Comparison of ENCODE assay signal across 1 cellular context in the genomic region with DNA sequence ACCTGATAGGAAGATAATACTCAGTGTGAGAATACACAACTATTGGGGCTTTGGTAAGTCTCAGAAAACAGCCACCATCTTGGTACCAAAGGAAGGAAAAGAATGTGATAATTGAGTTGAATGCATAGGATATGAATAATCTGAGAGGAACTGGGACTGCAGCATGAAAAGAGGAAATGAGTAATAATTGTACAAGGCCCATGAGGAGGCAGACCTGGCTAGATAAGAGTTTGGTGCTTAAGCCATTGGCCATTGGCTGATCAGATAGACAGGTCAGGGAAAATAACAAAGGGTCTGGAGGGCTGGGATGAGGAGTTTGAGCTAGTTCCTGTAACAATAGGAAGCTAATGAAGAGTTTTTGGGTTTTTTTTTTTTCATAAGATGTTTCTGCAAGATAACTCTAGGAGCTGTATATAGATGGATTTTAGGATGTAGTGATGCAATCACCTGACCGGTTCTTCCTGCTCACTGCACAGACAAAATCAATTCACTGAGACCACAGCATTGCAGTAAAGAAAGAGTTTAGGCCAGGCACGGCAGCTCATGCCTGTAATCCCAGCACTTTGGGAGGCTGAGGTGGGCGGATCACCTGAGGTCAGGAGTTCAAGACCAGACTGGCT.
A peak's percentile ranks its signal among the peaks of the same experiment; 100 is the strongest.
TF ChIP-seq lines count a peak whose summit lies in the region.

No MANE protein-coding gene starts in this region.

TF ChIP-seq in GM12878, 131 proteins besides CTCF, POLR2A, EP300 and RAD21 (continues in another document):
- TF ChIP-seq, protein P1, sequence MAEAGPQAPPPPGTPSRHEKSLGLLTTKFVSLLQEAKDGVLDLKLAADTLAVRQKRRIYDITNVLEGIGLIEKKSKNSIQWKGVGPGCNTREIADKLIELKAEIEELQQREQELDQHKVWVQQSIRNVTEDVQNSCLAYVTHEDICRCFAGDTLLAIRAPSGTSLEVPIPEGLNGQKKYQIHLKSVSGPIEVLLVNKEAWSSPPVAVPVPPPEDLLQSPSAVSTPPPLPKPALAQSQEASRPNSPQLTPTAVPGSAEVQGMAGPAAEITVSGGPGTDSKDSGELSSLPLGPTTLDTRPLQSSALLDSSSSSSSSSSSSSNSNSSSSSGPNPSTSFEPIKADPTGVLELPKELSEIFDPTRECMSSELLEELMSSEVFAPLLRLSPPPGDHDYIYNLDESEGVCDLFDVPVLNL (IDR thresholded peaks at IDR 0.05; ENCODE audit: low read depth, low read length): no peak
- no peak for TF ChIP-seq KDM1A (IDR thresholded peaks at IDR 0.05; ENCODE audit: borderline replicate concordance)
- no peak for TF ChIP-seq CREB1 (IDR thresholded peaks at IDR 0.05; ENCODE audit: low read depth)
- TF ChIP-seq MXI1 (IDR thresholded peaks at IDR 0.05; ENCODE audit: low read depth, low read length): no peak
- no peak for TF ChIP-seq MYB (IDR thresholded peaks at IDR 0.05; ENCODE audit: borderline replicate concordance, low read depth, low read length)
- TF ChIP-seq NR2C1 (IDR thresholded peaks at IDR 0.05): no peak
- TF ChIP-seq, protein P2, sequence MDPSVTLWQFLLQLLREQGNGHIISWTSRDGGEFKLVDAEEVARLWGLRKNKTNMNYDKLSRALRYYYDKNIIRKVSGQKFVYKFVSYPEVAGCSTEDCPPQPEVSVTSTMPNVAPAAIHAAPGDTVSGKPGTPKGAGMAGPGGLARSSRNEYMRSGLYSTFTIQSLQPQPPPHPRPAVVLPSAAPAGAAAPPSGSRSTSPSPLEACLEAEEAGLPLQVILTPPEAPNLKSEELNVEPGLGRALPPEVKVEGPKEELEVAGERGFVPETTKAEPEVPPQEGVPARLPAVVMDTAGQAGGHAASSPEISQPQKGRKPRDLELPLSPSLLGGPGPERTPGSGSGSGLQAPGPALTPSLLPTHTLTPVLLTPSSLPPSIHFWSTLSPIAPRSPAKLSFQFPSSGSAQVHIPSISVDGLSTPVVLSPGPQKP (IDR thresholded peaks at IDR 0.05; ENCODE audit: low read depth, low read length): no peak
- TF ChIP-seq, protein P3, sequence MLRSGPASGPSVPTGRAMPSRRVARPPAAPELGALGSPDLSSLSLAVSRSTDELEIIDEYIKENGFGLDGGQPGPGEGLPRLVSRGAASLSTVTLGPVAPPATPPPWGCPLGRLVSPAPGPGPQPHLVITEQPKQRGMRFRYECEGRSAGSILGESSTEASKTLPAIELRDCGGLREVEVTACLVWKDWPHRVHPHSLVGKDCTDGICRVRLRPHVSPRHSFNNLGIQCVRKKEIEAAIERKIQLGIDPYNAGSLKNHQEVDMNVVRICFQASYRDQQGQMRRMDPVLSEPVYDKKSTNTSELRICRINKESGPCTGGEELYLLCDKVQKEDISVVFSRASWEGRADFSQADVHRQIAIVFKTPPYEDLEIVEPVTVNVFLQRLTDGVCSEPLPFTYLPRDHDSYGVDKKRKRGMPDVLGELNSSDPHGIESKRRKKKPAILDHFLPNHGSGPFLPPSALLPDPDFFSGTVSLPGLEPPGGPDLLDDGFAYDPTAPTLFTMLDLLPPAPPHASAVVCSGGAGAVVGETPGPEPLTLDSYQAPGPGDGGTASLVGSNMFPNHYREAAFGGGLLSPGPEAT (IDR thresholded peaks at IDR 0.05; ENCODE audit: low read depth): no peak
- peak in 1 of 2 experiments; percentile 88; a peak in 2 of 4 replicates for TF ChIP-seq ETV6 (conservative IDR thresholded peaks at IDR 0.05 in 1 of 2, IDR thresholded peaks at IDR 0.05 in 1 of 2; ENCODE audit: borderline replicate concordance in 1 of 2, low read depth in 1 of 2)
- TF ChIP-seq SPI1 (IDR thresholded peaks at IDR 0.05; ENCODE audit: borderline replicate concordance, insufficient read depth, low read depth, low read length): peak; percentile 95
- peak; percentile 48; the same call in 1 of the 2 replicates for TF ChIP-seq IRF4 (IDR thresholded peaks at IDR 0.05; ENCODE audit: low read depth, low read length)
- TF ChIP-seq NFIC (IDR thresholded peaks at IDR 0.05; ENCODE audit: low read depth, low read length): 0 out of 2 replicates have a peak, but pooled peaks have one; percentile 30
- TF ChIP-seq ASH2L (IDR thresholded peaks at IDR 0.05; ENCODE audit: borderline replicate concordance, low read depth): no peak
- TF ChIP-seq FOS (IDR thresholded peaks at IDR 0.05; ENCODE audit: borderline replicate concordance, extremely low read depth, insufficient read length): no peak
- no peak for TF ChIP-seq CHD4 (IDR thresholded peaks at IDR 0.05)
- no peak for TF ChIP-seq PAX8 (IDR thresholded peaks at IDR 0.05)
- no peak for TF ChIP-seq SMAD1 (IDR thresholded peaks at IDR 0.05; ENCODE audit: low read depth, partially characterized antibody)
- TF ChIP-seq, protein P4, sequence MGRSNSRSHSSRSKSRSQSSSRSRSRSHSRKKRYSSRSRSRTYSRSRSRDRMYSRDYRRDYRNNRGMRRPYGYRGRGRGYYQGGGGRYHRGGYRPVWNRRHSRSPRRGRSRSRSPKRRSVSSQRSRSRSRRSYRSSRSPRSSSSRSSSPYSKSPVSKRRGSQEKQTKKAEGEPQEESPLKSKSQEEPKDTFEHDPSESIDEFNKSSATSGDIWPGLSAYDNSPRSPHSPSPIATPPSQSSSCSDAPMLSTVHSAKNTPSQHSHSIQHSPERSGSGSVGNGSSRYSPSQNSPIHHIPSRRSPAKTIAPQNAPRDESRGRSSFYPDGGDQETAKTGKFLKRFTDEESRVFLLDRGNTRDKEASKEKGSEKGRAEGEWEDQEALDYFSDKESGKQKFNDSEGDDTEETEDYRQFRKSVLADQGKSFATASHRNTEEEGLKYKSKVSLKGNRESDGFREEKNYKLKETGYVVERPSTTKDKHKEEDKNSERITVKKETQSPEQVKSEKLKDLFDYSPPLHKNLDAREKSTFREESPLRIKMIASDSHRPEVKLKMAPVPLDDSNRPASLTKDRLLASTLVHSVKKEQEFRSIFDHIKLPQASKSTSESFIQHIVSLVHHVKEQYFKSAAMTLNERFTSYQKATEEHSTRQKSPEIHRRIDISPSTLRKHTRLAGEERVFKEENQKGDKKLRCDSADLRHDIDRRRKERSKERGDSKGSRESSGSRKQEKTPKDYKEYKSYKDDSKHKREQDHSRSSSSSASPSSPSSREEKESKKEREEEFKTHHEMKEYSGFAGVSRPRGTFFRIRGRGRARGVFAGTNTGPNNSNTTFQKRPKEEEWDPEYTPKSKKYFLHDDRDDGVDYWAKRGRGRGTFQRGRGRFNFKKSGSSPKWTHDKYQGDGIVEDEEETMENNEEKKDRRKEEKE (IDR thresholded peaks at IDR 0.05): no peak
- TF ChIP-seq CBX5 (IDR thresholded peaks at IDR 0.05; ENCODE audit: low read depth): no peak
- TF ChIP-seq TCF3 (IDR thresholded peaks at IDR 0.05; ENCODE audit: borderline replicate concordance, insufficient read depth, low read depth, low read length): no peak
- no peak for TF ChIP-seq CBFB (IDR thresholded peaks at IDR 0.05; ENCODE audit: low read depth)
- peak; percentile 73 for TF ChIP-seq JUNB (IDR thresholded peaks at IDR 0.05)
- no peak for TF ChIP-seq MTA2 (IDR thresholded peaks at IDR 0.05; ENCODE audit: low read depth)
- 0 out of 4 replicates have a peak, but pooled peaks of 1 of the 2 experiments have one; percentile 20 for TF ChIP-seq IKZF2 (IDR thresholded peaks at IDR 0.05)
- TF ChIP-seq, protein P5, sequence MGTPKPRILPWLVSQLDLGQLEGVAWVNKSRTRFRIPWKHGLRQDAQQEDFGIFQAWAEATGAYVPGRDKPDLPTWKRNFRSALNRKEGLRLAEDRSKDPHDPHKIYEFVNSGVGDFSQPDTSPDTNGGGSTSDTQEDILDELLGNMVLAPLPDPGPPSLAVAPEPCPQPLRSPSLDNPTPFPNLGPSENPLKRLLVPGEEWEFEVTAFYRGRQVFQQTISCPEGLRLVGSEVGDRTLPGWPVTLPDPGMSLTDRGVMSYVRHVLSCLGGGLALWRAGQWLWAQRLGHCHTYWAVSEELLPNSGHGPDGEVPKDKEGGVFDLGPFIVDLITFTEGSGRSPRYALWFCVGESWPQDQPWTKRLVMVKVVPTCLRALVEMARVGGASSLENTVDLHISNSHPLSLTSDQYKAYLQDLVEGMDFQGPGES (IDR thresholded peaks at IDR 0.05): no peak
- TF ChIP-seq, protein P6, sequence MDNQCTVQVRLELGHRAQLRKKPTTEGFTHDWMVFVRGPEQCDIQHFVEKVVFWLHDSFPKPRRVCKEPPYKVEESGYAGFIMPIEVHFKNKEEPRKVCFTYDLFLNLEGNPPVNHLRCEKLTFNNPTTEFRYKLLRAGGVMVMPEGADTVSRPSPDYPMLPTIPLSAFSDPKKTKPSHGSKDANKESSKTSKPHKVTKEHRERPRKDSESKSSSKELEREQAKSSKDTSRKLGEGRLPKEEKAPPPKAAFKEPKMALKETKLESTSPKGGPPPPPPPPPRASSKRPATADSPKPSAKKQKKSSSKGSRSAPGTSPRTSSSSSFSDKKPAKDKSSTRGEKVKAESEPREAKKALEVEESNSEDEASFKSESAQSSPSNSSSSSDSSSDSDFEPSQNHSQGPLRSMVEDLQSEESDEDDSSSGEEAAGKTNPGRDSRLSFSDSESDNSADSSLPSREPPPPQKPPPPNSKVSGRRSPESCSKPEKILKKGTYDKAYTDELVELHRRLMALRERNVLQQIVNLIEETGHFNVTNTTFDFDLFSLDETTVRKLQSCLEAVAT (IDR thresholded peaks at IDR 0.05): no peak
- no peak for TF ChIP-seq RAD51 (IDR thresholded peaks at IDR 0.05)
- no peak for TF ChIP-seq NRF1 (conservative IDR thresholded peaks at IDR 0.05; ENCODE audit: low read depth, low read length)
- TF ChIP-seq, protein P7, sequence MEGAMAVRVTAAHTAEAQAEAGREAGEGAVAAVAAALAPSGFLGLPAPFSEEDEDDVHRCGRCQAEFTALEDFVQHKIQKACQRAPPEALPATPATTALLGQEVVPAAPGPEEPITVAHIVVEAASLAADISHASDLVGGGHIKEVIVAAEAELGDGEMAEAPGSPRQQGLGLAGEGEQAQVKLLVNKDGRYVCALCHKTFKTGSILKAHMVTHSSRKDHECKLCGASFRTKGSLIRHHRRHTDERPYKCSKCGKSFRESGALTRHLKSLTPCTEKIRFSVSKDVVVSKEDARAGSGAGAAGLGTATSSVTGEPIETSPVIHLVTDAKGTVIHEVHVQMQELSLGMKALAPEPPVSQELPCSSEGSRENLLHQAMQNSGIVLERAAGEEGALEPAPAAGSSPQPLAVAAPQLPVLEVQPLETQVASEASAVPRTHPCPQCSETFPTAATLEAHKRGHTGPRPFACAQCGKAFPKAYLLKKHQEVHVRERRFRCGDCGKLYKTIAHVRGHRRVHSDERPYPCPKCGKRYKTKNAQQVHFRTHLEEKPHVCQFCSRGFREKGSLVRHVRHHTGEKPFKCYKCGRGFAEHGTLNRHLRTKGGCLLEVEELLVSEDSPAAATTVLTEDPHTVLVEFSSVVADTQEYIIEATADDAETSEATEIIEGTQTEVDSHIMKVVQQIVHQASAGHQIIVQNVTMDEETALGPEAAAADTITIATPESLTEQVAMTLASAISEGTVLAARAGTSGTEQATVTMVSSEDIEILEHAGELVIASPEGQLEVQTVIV (IDR thresholded peaks at IDR 0.05; ENCODE audit: borderline replicate concordance, partially characterized antibody): no peak
- TF ChIP-seq, protein P8, sequence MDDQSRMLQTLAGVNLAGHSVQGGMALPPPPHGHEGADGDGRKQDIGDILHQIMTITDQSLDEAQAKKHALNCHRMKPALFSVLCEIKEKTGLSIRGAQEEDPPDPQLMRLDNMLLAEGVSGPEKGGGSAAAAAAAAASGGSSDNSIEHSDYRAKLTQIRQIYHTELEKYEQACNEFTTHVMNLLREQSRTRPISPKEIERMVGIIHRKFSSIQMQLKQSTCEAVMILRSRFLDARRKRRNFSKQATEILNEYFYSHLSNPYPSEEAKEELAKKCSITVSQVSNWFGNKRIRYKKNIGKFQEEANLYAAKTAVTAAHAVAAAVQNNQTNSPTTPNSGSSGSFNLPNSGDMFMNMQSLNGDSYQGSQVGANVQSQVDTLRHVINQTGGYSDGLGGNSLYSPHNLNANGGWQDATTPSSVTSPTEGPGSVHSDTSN (IDR thresholded peaks at IDR 0.05; ENCODE audit: insufficient replicate concordance, low read depth, low read length): no peak
- TF ChIP-seq, protein P9, sequence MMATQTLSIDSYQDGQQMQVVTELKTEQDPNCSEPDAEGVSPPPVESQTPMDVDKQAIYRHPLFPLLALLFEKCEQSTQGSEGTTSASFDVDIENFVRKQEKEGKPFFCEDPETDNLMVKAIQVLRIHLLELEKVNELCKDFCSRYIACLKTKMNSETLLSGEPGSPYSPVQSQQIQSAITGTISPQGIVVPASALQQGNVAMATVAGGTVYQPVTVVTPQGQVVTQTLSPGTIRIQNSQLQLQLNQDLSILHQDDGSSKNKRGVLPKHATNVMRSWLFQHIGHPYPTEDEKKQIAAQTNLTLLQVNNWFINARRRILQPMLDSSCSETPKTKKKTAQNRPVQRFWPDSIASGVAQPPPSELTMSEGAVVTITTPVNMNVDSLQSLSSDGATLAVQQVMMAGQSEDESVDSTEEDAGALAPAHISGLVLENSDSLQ (IDR thresholded peaks at IDR 0.05): no peak
- TF ChIP-seq, protein P10, sequence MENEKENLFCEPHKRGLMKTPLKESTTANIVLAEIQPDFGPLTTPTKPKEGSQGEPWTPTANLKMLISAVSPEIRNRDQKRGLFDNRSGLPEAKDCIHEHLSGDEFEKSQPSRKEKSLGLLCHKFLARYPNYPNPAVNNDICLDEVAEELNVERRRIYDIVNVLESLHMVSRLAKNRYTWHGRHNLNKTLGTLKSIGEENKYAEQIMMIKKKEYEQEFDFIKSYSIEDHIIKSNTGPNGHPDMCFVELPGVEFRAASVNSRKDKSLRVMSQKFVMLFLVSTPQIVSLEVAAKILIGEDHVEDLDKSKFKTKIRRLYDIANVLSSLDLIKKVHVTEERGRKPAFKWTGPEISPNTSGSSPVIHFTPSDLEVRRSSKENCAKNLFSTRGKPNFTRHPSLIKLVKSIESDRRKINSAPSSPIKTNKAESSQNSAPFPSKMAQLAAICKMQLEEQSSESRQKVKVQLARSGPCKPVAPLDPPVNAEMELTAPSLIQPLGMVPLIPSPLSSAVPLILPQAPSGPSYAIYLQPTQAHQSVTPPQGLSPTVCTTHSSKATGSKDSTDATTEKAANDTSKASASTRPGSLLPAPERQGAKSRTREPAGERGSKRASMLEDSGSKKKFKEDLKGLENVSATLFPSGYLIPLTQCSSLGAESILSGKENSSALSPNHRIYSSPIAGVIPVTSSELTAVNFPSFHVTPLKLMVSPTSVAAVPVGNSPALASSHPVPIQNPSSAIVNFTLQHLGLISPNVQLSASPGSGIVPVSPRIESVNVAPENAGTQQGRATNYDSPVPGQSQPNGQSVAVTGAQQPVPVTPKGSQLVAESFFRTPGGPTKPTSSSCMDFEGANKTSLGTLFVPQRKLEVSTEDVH (IDR thresholded peaks at IDR 0.05; ENCODE audit: low read depth, partially characterized antibody): no peak
- TF ChIP-seq SUZ12 (IDR thresholded peaks at IDR 0.05; ENCODE audit: unreplicated experiment): no peak
- TF ChIP-seq, protein P11, sequence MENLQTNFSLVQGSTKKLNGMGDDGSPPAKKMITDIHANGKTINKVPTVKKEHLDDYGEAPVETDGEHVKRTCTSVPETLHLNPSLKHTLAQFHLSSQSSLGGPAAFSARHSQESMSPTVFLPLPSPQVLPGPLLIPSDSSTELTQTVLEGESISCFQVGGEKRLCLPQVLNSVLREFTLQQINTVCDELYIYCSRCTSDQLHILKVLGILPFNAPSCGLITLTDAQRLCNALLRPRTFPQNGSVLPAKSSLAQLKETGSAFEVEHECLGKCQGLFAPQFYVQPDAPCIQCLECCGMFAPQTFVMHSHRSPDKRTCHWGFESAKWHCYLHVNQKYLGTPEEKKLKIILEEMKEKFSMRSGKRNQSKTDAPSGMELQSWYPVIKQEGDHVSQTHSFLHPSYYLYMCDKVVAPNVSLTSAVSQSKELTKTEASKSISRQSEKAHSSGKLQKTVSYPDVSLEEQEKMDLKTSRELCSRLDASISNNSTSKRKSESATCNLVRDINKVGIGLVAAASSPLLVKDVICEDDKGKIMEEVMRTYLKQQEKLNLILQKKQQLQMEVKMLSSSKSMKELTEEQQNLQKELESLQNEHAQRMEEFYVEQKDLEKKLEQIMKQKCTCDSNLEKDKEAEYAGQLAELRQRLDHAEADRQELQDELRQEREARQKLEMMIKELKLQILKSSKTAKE (IDR thresholded peaks at IDR 0.05; ENCODE audit: low read depth, poor library complexity, severe bottlenecking): no peak
- TF ChIP-seq, protein P12, sequence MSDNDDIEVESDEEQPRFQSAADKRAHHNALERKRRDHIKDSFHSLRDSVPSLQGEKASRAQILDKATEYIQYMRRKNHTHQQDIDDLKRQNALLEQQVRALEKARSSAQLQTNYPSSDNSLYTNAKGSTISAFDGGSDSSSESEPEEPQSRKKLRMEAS (IDR thresholded peaks at IDR 0.05; ENCODE audit: low read depth, low read length): no peak
